ENCODE assay signal across 8 cellular contexts in genomic region chr4:89109841-89110540, GRCh38. TPM values are rescaled to one million over a fixed set of nuclear protein-coding genes. Genes with fewer than 3 reads are reported as not detected.
DNase-seq lines count a peak whose midpoint lies in the region; ATAC-seq lines count a peak whose summit lies in the region.
"Had no signal": no experiment of that assay in that cellular context is flagged by ENCODE, and none has a peak within 500 bp of the region (broad histone marks: within the 10 kb centered on the region; RNA-seq: fewer than 3 reads in every experiment).

No MANE protein-coding gene starts in this region.

- no peaks in the 10 kb centered on the region for H3K9me3 Mint-ChIP-seq in activated T-helper 2 cell treated with anti-CD3 and anti-CD28 coated beads, Interferon-gamma antibody, Interleukin-2, Interleukin-4, amounts not matched to agents 10 μg/mL and 5 μg/mL and 100 μg/mL, durations not matched to agents 14 hours and 24 hours and 36 hours

- H3K4me1 Mint-ChIP-seq in activated T-helper 2 cell treated with anti-CD3 and anti-CD28 coated beads, Interferon-gamma antibody, Interleukin-2, Interleukin-4, amounts not matched to agents 10 μg/mL and 5 μg/mL and 100 μg/mL, durations not matched to agents 14 hours and 24 hours and 36 hours (ENCODE audit: low read depth), result peaks cover 17% of the 10 kb centered on the region

- H3K36me3 ChIP-seq in HUES48 (ENCODE audit: control insufficient read depth, insufficient read depth, low read length), result no peaks in the 10 kb centered on the region
- no peaks in the 10 kb centered on the region for H3K36me3 ChIP-seq in iPS-18a (ENCODE audit: control insufficient read depth, low read depth, low read length)
- H3K36me3 ChIP-seq in skeletal muscle satellite cell (ENCODE audit: insufficient read depth, low read length), result no peaks in the 10 kb centered on the region

- H3K27ac ChIP-seq in HUES48 (ENCODE audit: low read depth, low read length) (no peak overlapping the region), iPS-18a (ENCODE audit: low read length) (no peak overlapping the region)

- peak overlapping the region; percentile 84 for H3K4me3 Mint-ChIP-seq in activated T-helper 2 cell treated with anti-CD3 and anti-CD28 coated beads, Interferon-gamma antibody, Interleukin-2, Interleukin-4, amounts not matched to agents 10 μg/mL and 5 μg/mL and 100 μg/mL, durations not matched to agents 14 hours and 24 hours and 36 hours (ENCODE audit: low read depth)

- peak overlapping the region; percentile 81 for H3K4me3 ChIP-seq in HUES48 (ENCODE audit: low read depth, low read length)
- H3K4me3 ChIP-seq in iPS-18a (ENCODE audit: low read length), result peak overlapping the region; percentile 78
- peak overlapping the region; percentile 91 for H3K4me3 ChIP-seq in skeletal muscle satellite cell (ENCODE audit: low read length)

- H3K4me1 ChIP-seq in HUES48 (ENCODE audit: control insufficient read depth, insufficient read depth, low read length) (peaks cover 11% of the 10 kb centered on the region), iPS-18a (ENCODE audit: control insufficient read depth, low read depth, low read length) (peaks cover 5% of the 10 kb centered on the region), skeletal muscle satellite cell (ENCODE audit: control insufficient read depth, insufficient read depth, low read length) (peaks cover 15% of the 10 kb centered on the region)

- intact Hi-C loops in activated T-helper 2 cell treated with anti-CD3 and anti-CD28 coated beads, Interferon-gamma antibody, Interleukin-2, Interleukin-4, amounts not matched to agents 10 μg/mL and 5 μg/mL and 100 μg/mL, durations not matched to agents 14 hours and 24 hours and 36 hours (cut with micrococcal nuclease), result loop anchor here (1.0 to 5.0 kb wide), 4 partner anchors 86 to 828 kb away; partner anchors contain the start of genes GPRIN3, PPM1K and PYURF

- peak overlapping the region; percentile 93 for H3K4me2 ChIP-seq in skeletal muscle satellite cell (ENCODE audit: low read length)

- H3K27me3 Mint-ChIP-seq in activated T-helper 2 cell treated with anti-CD3 and anti-CD28 coated beads, Interferon-gamma antibody, Interleukin-2, Interleukin-4, amounts not matched to agents 10 μg/mL and 5 μg/mL and 100 μg/mL, durations not matched to agents 14 hours and 24 hours and 36 hours (ENCODE audit: low read depth), result peaks cover 22% of the 10 kb centered on the region

- H3K27me3 ChIP-seq in HUES48 (ENCODE audit: control insufficient read depth, insufficient read depth, low read length) (peaks cover 38% of the 10 kb centered on the region), iPS-18a (ENCODE audit: control insufficient read depth, insufficient read depth, low read length) (peaks cover 36% of the 10 kb centered on the region), skeletal muscle satellite cell (ENCODE audit: control insufficient read depth, insufficient read depth, low read length) (peaks cover 35% of the 10 kb centered on the region)

- H3K36me3 Mint-ChIP-seq in activated T-helper 2 cell treated with anti-CD3 and anti-CD28 coated beads, Interferon-gamma antibody, Interleukin-2, Interleukin-4, amounts not matched to agents 10 μg/mL and 5 μg/mL and 100 μg/mL, durations not matched to agents 14 hours and 24 hours and 36 hours (ENCODE audit: low read depth), result peaks cover 18% of the 10 kb centered on the region

- H3K9me3 ChIP-seq in HUES48 (ENCODE audit: control insufficient read depth, insufficient read depth, low read length) (no peaks in the 10 kb centered on the region), iPS-18a (ENCODE audit: control insufficient read depth, low read depth, low read length) (no peaks in the 10 kb centered on the region), skeletal muscle satellite cell (replicated peaks; ENCODE audit: low read length) (no peaks in the 10 kb centered on the region)

- H3K9ac ChIP-seq in HUES48 (ENCODE audit: low read depth, low read length), result no peak overlapping the region
- no peak overlapping the region for H3K9ac ChIP-seq in iPS-18a (ENCODE audit: low read length)
- no peak overlapping the region for H3K9ac ChIP-seq in skeletal muscle satellite cell (ENCODE audit: low read depth, low read length)

- DNase-seq in activated T-helper 2 cell treated with anti-CD3 and anti-CD28 coated beads, Interferon-gamma antibody, Interleukin-2, Interleukin-4, amounts not matched to agents 10 μg/mL and 5 μg/mL and 100 μg/mL, durations not matched to agents 14 hours and 24 hours and 36 hours (ENCODE audit: low spot score), result no peak
- no peak for DNase-seq in AML-193 (lab: John Stamatoyannopoulos, UW)
- no peak for DNase-seq in NCI-H2081 treated with DMSO at 0.1 percent for 48 hours (lab: John Stamatoyannopoulos, UW)
- DNase-seq: NCI-H526 treated with DMSO at 0.1 percent for 48 hours had no signal

- ATAC-seq in GM19467 (IDR thresholded peaks at IDR 0.05; ENCODE audit: unreplicated experiment), result no peak

- H3K27ac Mint-ChIP-seq in activated T-helper 2 cell treated with anti-CD3 and anti-CD28 coated beads, Interferon-gamma antibody, Interleukin-2, Interleukin-4, amounts not matched to agents 10 μg/mL and 5 μg/mL and 100 μg/mL, durations not matched to agents 14 hours and 24 hours and 36 hours, result peak overlapping the region; percentile 42

RNA-seq across cellular contexts. Expression of gene TIGD2, which starts 1.3 kb away (rescaled TPM):
- total RNA-seq in activated T-helper 2 cell treated with anti-CD3 and anti-CD28 coated beads, Interferon-gamma antibody, Interleukin-2, Interleukin-4, amounts not matched to agents 10 μg/mL and 5 μg/mL and 100 μg/mL, durations not matched to agents 14 hours and 24 hours and 36 hours, result 2.6 and 3.0 TPM in 2 replicates
- total RNA-seq in skeletal muscle satellite cell (2012; rRNA removed), result 7.4 and 7.6 TPM in 2 replicates

RNA-seq across cellular contexts. Expression of gene FAM13A, which starts 53.0 kb away (rescaled TPM):
- total RNA-seq in activated T-helper 2 cell treated with anti-CD3 and anti-CD28 coated beads, Interferon-gamma antibody, Interleukin-2, Interleukin-4, amounts not matched to agents 10 μg/mL and 5 μg/mL and 100 μg/mL, durations not matched to agents 14 hours and 24 hours and 36 hours, result 2.4 and 4.5 TPM in 2 replicates
- 22.3 and 24.9 TPM in 2 replicates for total RNA-seq in skeletal muscle satellite cell (2012; rRNA removed)
